ENCODE assay signal across 9 cellular contexts in genomic region chr3:27714692-27715453, GRCh38. TPM values are rescaled to one million over a fixed set of nuclear protein-coding genes. Genes with fewer than 3 reads are reported as not detected.
DNase-seq lines count a peak whose midpoint lies in the region; ATAC-seq and TF ChIP-seq lines count a peak whose summit lies in the region.
"Had no signal": no experiment of that assay in that cellular context is flagged by ENCODE, and none has a peak within 500 bp of the region (broad histone marks: within the 10 kb centered on the region; RNA-seq: fewer than 3 reads in every experiment).

No MANE protein-coding gene starts in this region.

- H3K36me3 Mint-ChIP-seq in MCF 10A (ENCODE audit: insufficient read depth, unreplicated experiment): no peaks in the 10 kb centered on the region
- H3K36me3 Mint-ChIP-seq in activated T-helper 1 cell treated with anti-CD3 and anti-CD28 coated beads, Interleukin-12 subunit alpha, Interleukin-12 subunit beta, Interleukin-2, Interleukin-4 antibody, amounts not matched to agents 30 ng/mL and 10 ng/mL and 1 ng/mL, durations not matched to agents 14 hours and 24 hours and 36 hours (ENCODE audit: low read depth): peaks cover 28% of the 10 kb centered on the region

- peaks cover 7% of the 10 kb centered on the region for H3K4me1 Mint-ChIP-seq in MCF 10A (ENCODE audit: insufficient read depth, unreplicated experiment)
- H3K4me1 Mint-ChIP-seq in activated T-helper 1 cell treated with anti-CD3 and anti-CD28 coated beads, Interleukin-12 subunit alpha, Interleukin-12 subunit beta, Interleukin-2, Interleukin-4 antibody, amounts not matched to agents 30 ng/mL and 10 ng/mL and 1 ng/mL, durations not matched to agents 14 hours and 24 hours and 36 hours (ENCODE audit: low read depth): peaks cover 44% of the 10 kb centered on the region

- 7 to 11% methylated on average over 25 to 29 of the region's 52 CpGs for WGBS in thyroid gland, 2 donors

- no peaks in the 10 kb centered on the region for H3K36me3 ChIP-seq in breast epithelium
- no peaks in the 10 kb centered on the region for H3K36me3 ChIP-seq in thyroid gland
- H3K36me3 ChIP-seq: tibial nerve had no signal

- no peak for DNase-seq in breast epithelium (ENCODE audit: low spot score in 2 of 2)
- no peak for DNase-seq in MCF 10A (ENCODE audit: unreplicated experiment)
- no peak for DNase-seq in activated T-helper 1 cell treated with anti-CD3 and anti-CD28 coated beads, Interleukin-12 subunit alpha, Interleukin-12 subunit beta, Interleukin-2, Interleukin-4 antibody, amounts not matched to agents 30 ng/mL and 10 ng/mL and 1 ng/mL, durations not matched to agents 14 hours and 24 hours and 36 hours (ENCODE audit: low spot score)
- peak in 1 of 2 donors; percentile 72 for DNase-seq in left colon
- peak; percentile 52 to 57 for DNase-seq in thyroid gland
- no peak for DNase-seq in SW 1271 (lab: John Stamatoyannopoulos, UW)
- DNase-seq in NCI-H187 treated with DMSO at 0.1 percent for 48 hours (lab: John Stamatoyannopoulos, UW): no peak

- no peaks in the 10 kb centered on the region for H3K9me3 Mint-ChIP-seq in MCF 10A (ENCODE audit: unreplicated experiment)
- H3K9me3 Mint-ChIP-seq in activated T-helper 1 cell treated with anti-CD3 and anti-CD28 coated beads, Interleukin-12 subunit alpha, Interleukin-12 subunit beta, Interleukin-2, Interleukin-4 antibody, amounts not matched to agents 30 ng/mL and 10 ng/mL and 1 ng/mL, durations not matched to agents 14 hours and 24 hours and 36 hours: no peaks in the 10 kb centered on the region

- no peaks in the 10 kb centered on the region for H3K9me3 ChIP-seq in breast epithelium
- H3K9me3 ChIP-seq in thyroid gland: no peaks in the 10 kb centered on the region
- H3K9me3 ChIP-seq: tibial nerve had no signal

- ATAC-seq in left colon (peak; percentile 84), GM19023 (IDR thresholded peaks at IDR 0.05; ENCODE audit: unreplicated experiment) (no peak)

- CTCF ChIA-PET in MCF 10A (lab: Yijun Ruan, JAX): interaction anchor here (0.6 kb wide), 1 partner anchor 366 kb away, joined by 3 read pairs; no protein-coding TSS in a partner anchor

- TF ChIP-seq POLR2A in breast epithelium (IDR thresholded peaks at IDR 0.05) (no peak), thyroid gland (IDR thresholded peaks at IDR 0.05) (no peak)

- intact Hi-C loops in breast epithelium (cut with DNase I; ENCODE audit: low total_unique reads): no loop called here
- intact Hi-C loops in MCF 10A (cut with micrococcal nuclease): loop anchor here (5.0 kb wide), 1 partner anchor 403 kb away; no protein-coding TSS in a partner anchor
- intact Hi-C loops in activated T-helper 1 cell treated with anti-CD3 and anti-CD28 coated beads, Interleukin-12 subunit alpha, Interleukin-12 subunit beta, Interleukin-2, Interleukin-4 antibody, amounts not matched to agents 30 ng/mL and 10 ng/mL and 1 ng/mL, durations not matched to agents 14 hours and 24 hours and 36 hours (cut with micrococcal nuclease): loop anchor here (5.0 kb wide), 2 partner anchors 457 to 862 kb away; no protein-coding TSS in a partner anchor
- intact Hi-C loops in left colon (cut with DNase I, micrococcal nuclease): loop anchor here in 1 of 2 donors (5.0 kb wide), 1 partner anchor 612 kb away; no protein-coding TSS in a partner anchor
- intact Hi-C loops in thyroid gland (cut with DNase I): no loop called here

- BruUV-seq in MCF 10A (replicated peaks; lab: Mats Ljungman, UMichigan): no TSS peak

- no peak for TF ChIP-seq CTCF in breast epithelium (IDR thresholded peaks at IDR 0.05)
- TF ChIP-seq CTCF in MCF 10A (IDR thresholded peaks at IDR 0.05; ENCODE audit: unreplicated experiment): no peak
- TF ChIP-seq CTCF in thyroid gland (IDR thresholded peaks at IDR 0.05): no peak

- no peak overlapping the region for H3K27ac Mint-ChIP-seq in MCF 10A (ENCODE audit: low read depth, unreplicated experiment)
- peak overlapping the region; percentile 72 for H3K27ac Mint-ChIP-seq in activated T-helper 1 cell treated with anti-CD3 and anti-CD28 coated beads, Interleukin-12 subunit alpha, Interleukin-12 subunit beta, Interleukin-2, Interleukin-4 antibody, amounts not matched to agents 30 ng/mL and 10 ng/mL and 1 ng/mL, durations not matched to agents 14 hours and 24 hours and 36 hours

- no peaks in the 10 kb centered on the region for H3K27me3 Mint-ChIP-seq in MCF 10A (ENCODE audit: insufficient read depth, unreplicated experiment)
- H3K27me3 Mint-ChIP-seq in activated T-helper 1 cell treated with anti-CD3 and anti-CD28 coated beads, Interleukin-12 subunit alpha, Interleukin-12 subunit beta, Interleukin-2, Interleukin-4 antibody, amounts not matched to agents 30 ng/mL and 10 ng/mL and 1 ng/mL, durations not matched to agents 14 hours and 24 hours and 36 hours (ENCODE audit: insufficient read depth): peaks cover 61% of the 10 kb centered on the region

- H3K4me3 ChIP-seq in breast epithelium (peak overlapping the region in 2 of 3 donors; percentile 1 to 34), thyroid gland (replicated peaks in 1 of 3) (no peak overlapping the region)

- H3K27ac ChIP-seq in breast epithelium: no peak overlapping the region
- H3K27ac ChIP-seq in thyroid gland: no peak overlapping the region
- H3K27ac ChIP-seq: tibial nerve had no signal

- no peaks in the 10 kb centered on the region for H3K4me1 ChIP-seq in breast epithelium
- H3K4me1 ChIP-seq in thyroid gland: peaks cover 17 to 18% of the 10 kb centered on the region in 2 donors

- H3K27me3 ChIP-seq in breast epithelium (peaks cover 0 to 37% of the 10 kb centered on the region in 2 donors), thyroid gland (peaks cover 7% of the 10 kb centered on the region)

- POLR2A ChIA-PET in MCF 10A (lab: Yijun Ruan, JAX): no interaction called here

- H3K4me3 Mint-ChIP-seq in MCF 10A (ENCODE audit: unreplicated experiment): no peak overlapping the region
- peak overlapping the region; percentile 90 for H3K4me3 Mint-ChIP-seq in activated T-helper 1 cell treated with anti-CD3 and anti-CD28 coated beads, Interleukin-12 subunit alpha, Interleukin-12 subunit beta, Interleukin-2, Interleukin-4 antibody, amounts not matched to agents 30 ng/mL and 10 ng/mL and 1 ng/mL, durations not matched to agents 14 hours and 24 hours and 36 hours

RNA-seq across cellular contexts. Expression of gene EOMES, which starts 7.2 kb away (rescaled TPM):
- under 1 TPM in 2 of 3 donors, not detected in 1; 0.48 to 0.88 TPM for total RNA-seq in breast epithelium
- 0.74 and 1.3 TPM in 2 replicates for total RNA-seq in MCF 10A (2022)
- total RNA-seq in activated T-helper 1 cell treated with anti-CD3 and anti-CD28 coated beads, Interleukin-12 subunit alpha, Interleukin-12 subunit beta, Interleukin-2, Interleukin-4 antibody, amounts not matched to agents 30 ng/mL and 10 ng/mL and 1 ng/mL, durations not matched to agents 14 hours and 24 hours and 36 hours: 29.6 and 30.7 TPM in 2 replicates
- under 1 TPM; 0.08 to 0.09 TPM for total RNA-seq in left colon
- under 1 TPM in 1 of 4 donors, not detected in 3; 0.40 TPM for total RNA-seq in thyroid gland

Comparison
In these comparisons a context has a peak if more than half of its experiments do, and no peak if none do; other contexts are left out.
1. intact Hi-C loops: an anchor here in MCF 10A (5.0 kb wide) and activated T-helper 1 cell treated with anti-CD3 and anti-CD28 coated beads, Interleukin-12 subunit alpha, Interleukin-12 subunit beta, Interleukin-2, Interleukin-4 antibody, amounts not matched to agents 30 ng/mL and 10 ng/mL and 1 ng/mL, durations not matched to agents 14 hours and 24 hours and 36 hours (5.0 kb wide); none called in breast epithelium and thyroid gland.
2. DNase-seq: peak in thyroid gland (2 of 2); none in breast epithelium (0 of 2), MCF 10A (single experiment), activated T-helper 1 cell treated with anti-CD3 and anti-CD28 coated beads, Interleukin-12 subunit alpha, Interleukin-12 subunit beta, Interleukin-2, Interleukin-4 antibody, amounts not matched to agents 30 ng/mL and 10 ng/mL and 1 ng/mL, durations not matched to agents 14 hours and 24 hours and 36 hours (single experiment), SW 1271 (0 of 2) and NCI-H187 treated with DMSO at 0.1 percent for 48 hours (single experiment).
3. H3K4me3 ChIP-seq: peak in breast epithelium (2 of 3); none in thyroid gland (0 of 3).
4. RNA of gene EOMES, which starts 7.2 kb away (total RNA-seq): 29.6 to 30.7 TPM in activated T-helper 1 cell treated with anti-CD3 and anti-CD28 coated beads, Interleukin-12 subunit alpha, Interleukin-12 subunit beta, Interleukin-2, Interleukin-4 antibody, amounts not matched to agents 30 ng/mL and 10 ng/mL and 1 ng/mL, durations not matched to agents 14 hours and 24 hours and 36 hours; 0.74 to 1.3 TPM in MCF 10A, 0.48 to 0.88 TPM in breast epithelium, 0.40 TPM in thyroid gland and 0.08 to 0.09 TPM in left colon; every median in the first group is over 10 times any median in the second.